ENCODE assay signal across 1 cellular context in genomic region chr7:36390199-36391090, GRCh38.
A peak's percentile ranks its signal among the peaks of the same experiment; 100 is the strongest.
TF ChIP-seq lines count a peak whose summit lies in the region.

No MANE protein-coding gene starts in this region.

TF ChIP-seq in HepG2, 621 proteins besides CTCF, POLR2A, EP300 and RAD21 (continued from another document and continues in another):
- peak; percentile 82 for TF ChIP-seq KLF12 (CRISPR knock-in tag; IDR thresholded peaks at IDR 0.05; ENCODE audit: borderline replicate concordance)
- no peak for TF ChIP-seq PTBP1 (IDR thresholded peaks at IDR 0.05; ENCODE audit: low read depth, low read length, poor library complexity, severe bottlenecking)
- TF ChIP-seq SCMH1 (CRISPR knock-in tag; IDR thresholded peaks at IDR 0.05; ENCODE audit: borderline replicate concordance) = no peak
- no peak for TF ChIP-seq MLLT10 (CRISPR knock-in tag; IDR thresholded peaks at IDR 0.05)
- no peak; the same call in 1 of the 2 replicates for TF ChIP-seq SIX4 (CRISPR knock-in tag; IDR thresholded peaks at IDR 0.05)
- peak; percentile 83 for TF ChIP-seq ASH2L (IDR thresholded peaks at IDR 0.05; ENCODE audit: insufficient read length, low read depth, low read length)
- 0 out of 2 replicates have a peak, but pooled peaks have one; percentile 15 for TF ChIP-seq JUNB (CRISPR knock-in tag; IDR thresholded peaks at IDR 0.05; ENCODE audit: borderline replicate concordance)
- no peak for TF ChIP-seq RNF219 (CRISPR knock-in tag; IDR thresholded peaks at IDR 0.05)
- no peak for TF ChIP-seq ZSCAN9 (CRISPR knock-in tag; IDR thresholded peaks at IDR 0.05; ENCODE audit: borderline replicate concordance)
- TF ChIP-seq BORCS8-MEF2B (CRISPR knock-in tag; IDR thresholded peaks at IDR 0.05) = no peak
- 0 out of 2 replicates have a peak, but pooled peaks have one; percentile 33 for TF ChIP-seq ZMYM3 (CRISPR knock-in tag; IDR thresholded peaks at IDR 0.05)
- no peak for TF ChIP-seq REL (CRISPR knock-in tag; conservative IDR thresholded peaks at IDR 0.05)
- TF ChIP-seq ZNF251 (CRISPR knock-in tag; IDR thresholded peaks at IDR 0.05) = no peak
- no peak for TF ChIP-seq BRD4 (CRISPR knock-in tag; IDR thresholded peaks at IDR 0.05)
- peak; percentile 68 for TF ChIP-seq SALL1 (CRISPR knock-in tag; IDR thresholded peaks at IDR 0.05)
- no peak for TF ChIP-seq TAF15 (IDR thresholded peaks at IDR 0.05; ENCODE audit: low read depth, low read length, poor library complexity, severe bottlenecking)
- no peak for TF ChIP-seq MAFK (conservative IDR thresholded peaks at IDR 0.05 in 1 of 2, IDR thresholded peaks at IDR 0.05 in 1 of 2; ENCODE audit: low read length in 2 of 2)
- no peak for TF ChIP-seq ZNF7 (CRISPR knock-in tag; IDR thresholded peaks at IDR 0.05)
- 0 out of 2 replicates have a peak, but pooled peaks have one; percentile 23 for TF ChIP-seq MTERF4 (CRISPR knock-in tag; IDR thresholded peaks at IDR 0.05)
- TF ChIP-seq ZNF503 (CRISPR knock-in tag; IDR thresholded peaks at IDR 0.05) = no peak
- TF ChIP-seq PBX2 (CRISPR knock-in tag; IDR thresholded peaks at IDR 0.05) = no peak
- TF ChIP-seq PAX8 (CRISPR knock-in tag; IDR thresholded peaks at IDR 0.05; ENCODE audit: borderline replicate concordance) = no peak
- TF ChIP-seq ZNF709 (CRISPR knock-in tag; IDR thresholded peaks at IDR 0.05) = no peak; the same call in 1 of the 2 replicates
- peak; percentile 81; the same call in 1 of the 2 replicates for TF ChIP-seq ZNF44 (CRISPR knock-in tag; IDR thresholded peaks at IDR 0.05)
- TF ChIP-seq TIGD3 (CRISPR knock-in tag; IDR thresholded peaks at IDR 0.05; ENCODE audit: borderline replicate concordance) = no peak
- no peak for TF ChIP-seq ARID2 (CRISPR knock-in tag; IDR thresholded peaks at IDR 0.05; ENCODE audit: borderline replicate concordance)
- TF ChIP-seq HOXA5 (CRISPR knock-in tag; IDR thresholded peaks at IDR 0.05) = no peak
- no peak for TF ChIP-seq ZXDC (CRISPR knock-in tag; IDR thresholded peaks at IDR 0.05)
- no peak for TF ChIP-seq HNF1A (IDR thresholded peaks at IDR 0.05; ENCODE audit: low read depth)
- no peak for TF ChIP-seq HNF1A (CRISPR knock-in tag; IDR thresholded peaks at IDR 0.05; ENCODE audit: borderline replicate concordance)
- no peak for TF ChIP-seq ZBTB42 (CRISPR knock-in tag; IDR thresholded peaks at IDR 0.05)
- TF ChIP-seq NFKB2 (CRISPR knock-in tag; IDR thresholded peaks at IDR 0.05; ENCODE audit: borderline replicate concordance) = no peak; the same call in 1 of the 2 replicates
- TF ChIP-seq SNAPC2 (CRISPR knock-in tag; IDR thresholded peaks at IDR 0.05) = no peak
- no peak for TF ChIP-seq PRPF4 (IDR thresholded peaks at IDR 0.05; ENCODE audit: low read depth, low read length, poor library complexity, severe bottlenecking)
- 0 out of 2 replicates have a peak, but pooled peaks have one; percentile 21 for TF ChIP-seq ZNF441 (CRISPR knock-in tag; IDR thresholded peaks at IDR 0.05; ENCODE audit: borderline replicate concordance)
- TF ChIP-seq ZNF207 (IDR thresholded peaks at IDR 0.05; ENCODE audit: borderline replicate concordance) = no peak
- no peak for TF ChIP-seq FOXO1 (CRISPR knock-in tag; IDR thresholded peaks at IDR 0.05)
- TF ChIP-seq ZC3H13 (CRISPR knock-in tag; IDR thresholded peaks at IDR 0.05) = no peak
- TF ChIP-seq ZNF616 (CRISPR knock-in tag; IDR thresholded peaks at IDR 0.05; ENCODE audit: low read depth) = no peak
- TF ChIP-seq ZNF556 (CRISPR knock-in tag; IDR thresholded peaks at IDR 0.05; ENCODE audit: borderline replicate concordance) = no peak; the same call in 1 of the 2 replicates
- peak; percentile 91 for TF ChIP-seq TEAD3 (CRISPR knock-in tag; optimal IDR thresholded peaks at IDR 0.05; ENCODE audit: borderline replicate concordance)
- no peak for TF ChIP-seq NONO (IDR thresholded peaks at IDR 0.05)
- peak; percentile 44; the same call in 1 of the 2 replicates for TF ChIP-seq NONO (CRISPR knock-in tag; conservative IDR thresholded peaks at IDR 0.05)
- peak; percentile 47; the same call in 1 of the 2 replicates for TF ChIP-seq PHF21A (CRISPR knock-in tag; IDR thresholded peaks at IDR 0.05)
- TF ChIP-seq RARA (CRISPR knock-in tag; IDR thresholded peaks at IDR 0.05) = peak; percentile 24; the same call in 1 of the 2 replicates
- TF ChIP-seq ZNF350 (CRISPR knock-in tag; IDR thresholded peaks at IDR 0.05; ENCODE audit: borderline replicate concordance, low read depth) = no peak; the same call in 1 of the 2 replicates
